Comparison of ENCODE assay signal across 12 cellular contexts in the genomic region with DNA sequence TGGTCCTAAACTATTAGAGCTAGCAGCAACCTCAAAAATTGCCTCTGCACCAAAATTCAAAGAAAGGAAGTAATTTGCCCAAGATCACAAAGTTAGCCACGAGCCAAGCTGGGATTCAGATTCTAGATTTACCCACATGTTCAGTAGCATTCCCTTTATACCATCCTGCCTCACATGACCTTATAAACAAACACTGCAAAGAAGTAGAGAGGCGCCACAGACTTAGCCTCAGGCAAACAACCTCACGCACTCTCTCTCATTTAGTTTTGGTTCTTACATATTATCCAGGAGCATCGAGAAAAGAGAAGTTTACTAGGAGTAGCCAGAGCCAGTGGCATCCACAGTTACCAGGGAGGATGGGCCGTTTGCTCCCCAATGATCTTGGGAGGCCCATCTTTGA.
DNase-seq lines count a peak whose midpoint lies in the region; ATAC-seq, FAIRE-seq and TF ChIP-seq lines count a peak whose summit lies in the region.
"Had no signal": no experiment of that assay in that cellular context is flagged by ENCODE, and none has a peak within 500 bp of the region (broad histone marks: within the 10 kb centered on the region; RNA-seq: fewer than 3 reads in every experiment).

No MANE protein-coding gene starts in this region.

- POLR2A ChIA-PET in IMR-90 (lab: Charles Lee; ENCODE audit: unreplicated experiment), result no interaction called here

- 100% methylated on average over 1 of the region's 5 CpGs; no CpG with 5 or more reads in 1 of the 2 experiments for WGBS in IMR-90 (ENCODE audit: extremely low coverage in 2 of 2, insufficient read length in 1 of 2), 2 experiments

- H3K4me3 ChIP-seq in IMR-90 (ENCODE audit: insufficient read depth, low read depth, low read length) (no peak overlapping the region), epithelial cell of esophagus (ENCODE audit: low read length) (no peak overlapping the region), upper lobe of right lung (no peak overlapping the region)

- TF ChIP-seq POLR2A in IMR-90 (IDR thresholded peaks at IDR 0.05; ENCODE audit: low read depth, low read length) (no peak), GM12891 (IDR thresholded peaks at IDR 0.05; ENCODE audit: low read depth, low read length) (no peak)

- peak overlapping the region; percentile 88; the same call in 2 of the 3 replicates for H2BK15ac ChIP-seq in IMR-90 (ENCODE audit: low read depth, low read length)

- ATAC-seq in IMR-90 (ENCODE audit: low read depth) (no peak), upper lobe of right lung (peak; percentile 19)
- ATAC-seq: CD8-positive, alpha-beta T cell had no signal

- intact Hi-C loops in IMR-90 (cut with micrococcal nuclease), result loop anchor here (10.0 kb wide), 2 partner anchors 247 to 607 kb away; no protein-coding TSS in a partner anchor
- intact Hi-C loops in upper lobe of right lung (cut with DNase I), result no loop called here

- TF ChIP-seq CTCF in IMR-90 (conservative IDR thresholded peaks at IDR 0.05; ENCODE audit: low read depth, low read length), result no peak
- TF ChIP-seq CTCF in epithelial cell of esophagus (IDR thresholded peaks at IDR 0.05; ENCODE audit: insufficient read depth, low read depth, low read length, missing control alignments), result no peak
- TF ChIP-seq CTCF in upper lobe of right lung (IDR thresholded peaks at IDR 0.05), result no peak

- H3K27ac ChIP-seq in IMR-90 (ENCODE audit: insufficient read depth, low read length) (no peak overlapping the region), upper lobe of right lung (no peak overlapping the region)

- no peaks in the 10 kb centered on the region for H4K20me1 ChIP-seq in IMR-90 (ENCODE audit: insufficient read depth, low read length)

- dilution Hi-C loops in IMR-90 (cut with HindIII; ENCODE audit: low sequenced_read_pairs, unreplicated experiment), result no loop called here

- no peak for TF ChIP-seq RAD21 in IMR-90 (IDR thresholded peaks at IDR 0.05; ENCODE audit: low read length)

- H3K18ac ChIP-seq in IMR-90 (ENCODE audit: low read depth, low read length), result peak overlapping the region; percentile 91

- H3K4me1 ChIP-seq in IMR-90 (ENCODE audit: control insufficient read depth, insufficient read depth, low read length), result peaks cover 11% of the 10 kb centered on the region
- no peaks in the 10 kb centered on the region for H3K4me1 ChIP-seq in upper lobe of right lung
- H3K4me1 ChIP-seq: Caco-2 had no signal

- CTCF ChIA-PET in IMR-90 (lab: Yijun Ruan, JAX), result interaction anchor here (1.3 kb wide), 1 partner anchor 68 kb away, joined by 4 read pairs; no protein-coding TSS in a partner anchor

- H4K5ac ChIP-seq in IMR-90 (ENCODE audit: low read depth, low read length), result peak overlapping the region; percentile 78; the same call in 1 of the 2 replicates

- BruUV-seq in IMR-90 (replicated peaks; lab: Mats Ljungman, UMichigan), result no TSS peak

- H3K4ac ChIP-seq in IMR-90 (ENCODE audit: low read depth, low read length), result peak overlapping the region; percentile 71

- H3K27me3 ChIP-seq in IMR-90 (ENCODE audit: control insufficient read depth, insufficient read depth, low read length) (no peaks in the 10 kb centered on the region), upper lobe of right lung (no peaks in the 10 kb centered on the region)

- H3K36me3 ChIP-seq in IMR-90 (ENCODE audit: control insufficient read depth, insufficient read depth, low read length) (no peaks in the 10 kb centered on the region), upper lobe of right lung (no peaks in the 10 kb centered on the region)

- DNase-seq in EH (ENCODE audit: low read depth), result peak; percentile 39
- no peak for DNase-seq in IMR-90
- DNase-seq in epithelial cell of esophagus (ENCODE audit: low read depth), result peak; percentile 24
- no peak for DNase-seq in upper lobe of right lung
- DNase-seq in GM12891 (ENCODE audit: insufficient read length, low spot score), result no peak
- no peak for DNase-seq in iPS-NIHi7 (ENCODE audit: extremely low spot score)
- no peak for DNase-seq in stimulated activated CD4-positive, alpha-beta T cell treated with anti-CD3 and anti-CD28 coated beads, Interleukin-12 subunit alpha, Interleukin-12 subunit beta, amount 100 ng/mL, for 4 hours
- DNase-seq: Caco-2; CD8-positive, alpha-beta T cell; DMS53 had no signal

- H3K4me2 ChIP-seq in IMR-90 (ENCODE audit: low read depth, low read length), result no peak overlapping the region

- H3K9me3 ChIP-seq in IMR-90 (ENCODE audit: control insufficient read depth, insufficient read depth, low read length) (no peaks in the 10 kb centered on the region), upper lobe of right lung (peaks cover 4% of the 10 kb centered on the region)
- H3K9me3 ChIP-seq: Caco-2 had no signal

- peak overlapping the region; percentile 21 for H3K14ac ChIP-seq in IMR-90 (replicated peaks; ENCODE audit: low read depth, low read length)

- H3K79me1 ChIP-seq in IMR-90 (ENCODE audit: low read depth in 1 of 2, low read length in 2 of 2), result no peaks in the 10 kb centered on the region

- H2AK9ac ChIP-seq in IMR-90 (replicated peaks; ENCODE audit: low read depth, low read length, poor library complexity), result no peak overlapping the region

- peaks cover 3% of the 10 kb centered on the region; the same call in 1 of the 2 replicates for H3K9me1 ChIP-seq in IMR-90 (ENCODE audit: insufficient read depth, low read length)

- H4K91ac ChIP-seq in IMR-90 (ENCODE audit: insufficient read depth, low read depth, low read length), result peak overlapping the region; percentile 86

- peak overlapping the region; percentile 91 for H2BK20ac ChIP-seq in IMR-90 (ENCODE audit: low read depth, low read length)

- no peak overlapping the region for H3K23ac ChIP-seq in IMR-90 (ENCODE audit: low read depth, low read length)

- H2BK5ac ChIP-seq in IMR-90 (ENCODE audit: low read depth, low read length, poor library complexity, severe bottlenecking), result peak overlapping the region; percentile 21

- peak overlapping the region; percentile 86 for H2AK5ac ChIP-seq in IMR-90 (ENCODE audit: low read depth, low read length)

- no peak overlapping the region for H3K9ac ChIP-seq in IMR-90 (ENCODE audit: low read depth, low read length)

- in situ Hi-C loops in IMR-90 (cut with MboI; ENCODE audit: low sequenced_read_pairs), result no loop called here

- no peak overlapping the region for H3K56ac ChIP-seq in IMR-90 (ENCODE audit: extremely low read depth, insufficient read depth, low read length)

- H2BK120ac ChIP-seq in IMR-90 (ENCODE audit: low read depth, low read length), result peak overlapping the region; percentile 95

- FAIRE-seq in GM12891 (lab: Jason Lieb, UNC), result no peak
- FAIRE-seq: GM18507, H54 had no signal

- H4K8ac ChIP-seq in IMR-90 (ENCODE audit: low read depth in 2 of 2, low read length in 2 of 2), result peak overlapping the region; percentile 23 to 79; a peak in 3 of 4 replicates

- H2AFZ ChIP-seq in IMR-90 (replicated peaks; ENCODE audit: low read length, poor library complexity), result no peak overlapping the region

TF ChIP-seq in IMR-90, 13 proteins besides CTCF, POLR2A, EP300 and RAD21:
- TF ChIP-seq CEBPB (IDR thresholded peaks at IDR 0.05; ENCODE audit: low read depth, low read length) (no peak), NFE2L2 (IDR thresholded peaks at IDR 0.05; ENCODE audit: low read depth, low read length) (no peak), FOS (IDR thresholded peaks at IDR 0.05; ENCODE audit: low read depth, low read length) (no peak), BHLHE40 (IDR thresholded peaks at IDR 0.05; ENCODE audit: low read depth, low read length) (no peak)

TF ChIP-seq in GM12891, 5 proteins besides CTCF, POLR2A, EP300 and RAD21:
- TF ChIP-seq PAX5 (IDR thresholded peaks at IDR 0.05; ENCODE audit: insufficient read depth, low read length, severe bottlenecking) (no peak), SPI1 (IDR thresholded peaks at IDR 0.05; ENCODE audit: low read depth, low read length) (no peak), POLR2AphosphoS5 (IDR thresholded peaks at IDR 0.05; ENCODE audit: low read depth, low read length) (no peak), POU2F2 (IDR thresholded peaks at IDR 0.05; ENCODE audit: low read depth, low read length) (no peak), TAF1 (IDR thresholded peaks at IDR 0.05; ENCODE audit: low read depth, low read length) (no peak)

Comparison
In these comparisons a context has a peak if more than half of its experiments do, and no peak if none do; other contexts are left out.
1. DNase-seq: peak in EH (single experiment) and epithelial cell of esophagus (single experiment); none in IMR-90 (single experiment), upper lobe of right lung (single experiment), GM12891 (single experiment), iPS-NIHi7 (single experiment) and stimulated activated CD4-positive, alpha-beta T cell treated with anti-CD3 and anti-CD28 coated beads, Interleukin-12 subunit alpha, Interleukin-12 subunit beta, amount 100 ng/mL, for 4 hours (single experiment).